12 cellular contexts compared by ENCODE assay signal in the genomic region with DNA sequence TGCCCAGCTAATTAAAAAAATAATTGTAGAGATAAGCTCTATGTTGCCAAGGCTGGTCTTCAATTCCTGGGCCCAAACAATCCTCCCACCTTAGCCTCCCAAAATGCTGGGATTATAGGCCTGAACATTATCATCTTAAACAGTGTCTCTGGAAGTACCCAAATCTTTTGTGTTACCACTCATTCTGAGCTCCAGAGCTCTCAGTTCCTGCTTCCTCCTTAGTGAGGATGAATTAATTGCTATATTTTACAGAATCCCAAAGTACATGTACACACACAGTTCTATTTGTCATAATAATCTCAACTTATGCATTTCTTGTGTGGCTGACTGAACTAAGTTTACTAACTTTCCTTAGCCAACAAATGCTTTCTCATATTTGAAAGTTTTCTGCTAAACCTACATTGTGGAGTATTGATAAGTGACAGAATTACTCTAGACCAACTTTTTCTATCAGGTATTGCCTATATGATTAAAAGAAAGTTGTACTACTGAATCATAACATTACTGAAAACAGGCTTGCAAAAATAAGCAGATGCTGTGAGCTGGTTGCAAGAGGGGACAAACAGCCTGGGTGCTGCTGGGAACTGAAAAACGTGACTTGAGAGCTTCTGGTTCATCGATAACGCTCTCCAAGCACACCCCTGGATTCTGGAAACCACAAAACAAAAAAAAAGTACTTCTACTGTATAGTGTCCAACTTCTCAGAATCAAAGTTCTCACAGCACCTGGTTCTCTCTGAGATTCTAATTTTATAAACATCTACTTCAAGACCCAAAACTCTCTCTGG. TPM values are rescaled to one million over a fixed set of nuclear protein-coding genes. Genes with fewer than 3 reads are reported as not detected.
DNase-seq lines count a peak whose midpoint lies in the region; ATAC-seq and TF ChIP-seq lines count a peak whose summit lies in the region.
"Had no signal": no experiment of that assay in that cellular context is flagged by ENCODE, and none has a peak within 500 bp of the region (broad histone marks: within the 10 kb centered on the region; RNA-seq: fewer than 3 reads in every experiment).

No MANE protein-coding gene starts in this region.

- peak overlapping the region; percentile 52 for H3K27ac ChIP-seq in OCI-LY3 (ENCODE audit: low read length)

- H3K4me1 ChIP-seq in OCI-LY3 (ENCODE audit: low read length): peaks cover 24% of the 10 kb centered on the region

- no peaks in the 10 kb centered on the region for H4K20me1 ChIP-seq in OCI-LY3 (ENCODE audit: insufficient read depth, low read length)

- 0 out of 2 replicates have a peak, but pooled peaks cover 8% of the 10 kb centered on the region for H3K27me3 ChIP-seq in OCI-LY3 (ENCODE audit: low read depth, low read length)

- TF ChIP-seq CTCF in OCI-LY3 (IDR thresholded peaks at IDR 0.05; ENCODE audit: low read depth, low read length): no peak

- ATAC-seq in GM18502 (IDR thresholded peaks at IDR 0.05; ENCODE audit: poor library complexity, unreplicated experiment) (peak; percentile 91), GM19395 (IDR thresholded peaks at IDR 0.05; ENCODE audit: unreplicated experiment) (peak; percentile 87), HG02884 (IDR thresholded peaks at IDR 0.05; ENCODE audit: unreplicated experiment) (peak; percentile 93)

- no peaks in the 10 kb centered on the region for H3K36me3 ChIP-seq in OCI-LY3 (replicated peaks; ENCODE audit: low read depth, low read length)

- no peak overlapping the region for H2AFZ ChIP-seq in OCI-LY3 (ENCODE audit: low read depth, low read length)

- no peak for DNase-seq in mucosa of gallbladder (ENCODE audit: low spot score)
- no peak for DNase-seq in SKM-1 treated with dmso at 0.1 percent for 144 hours (lab: John Stamatoyannopoulos, UW; ENCODE audit: unreplicated experiment)
- DNase-seq in DMS53 treated with DMSO at 0.1 percent for 48 hours (lab: John Stamatoyannopoulos, UW; ENCODE audit: unreplicated experiment): no peak
- DNase-seq in stimulated activated naive CD4-positive, alpha-beta T cell treated with Interleukin-2 at 50 U/mL for 16 hours (lab: John Stamatoyannopoulos, UW): no peak
- DNase-seq: DMS79, Karpas-422, NCI-H774 had no signal

- peak overlapping the region; percentile 36 for H3K4me3 ChIP-seq in OCI-LY3 (ENCODE audit: low read length)
- H3K4me3 ChIP-seq: lung had no signal

- H3K79me2 ChIP-seq in OCI-LY3 (ENCODE audit: low read length): no peaks in the 10 kb centered on the region

- H3K9me3 ChIP-seq in OCI-LY3 (ENCODE audit: insufficient read depth, low read length): no peaks in the 10 kb centered on the region

- peak overlapping the region; percentile 74 for H3K4me2 ChIP-seq in OCI-LY3 (ENCODE audit: low read length)

- no peak overlapping the region for H3K9ac ChIP-seq in OCI-LY3 (ENCODE audit: low read length)

RNA-seq across cellular contexts. Expression of gene VAV3, which starts 15.3 kb away (rescaled TPM):
- 2.4 TPM for total RNA-seq in mucosa of gallbladder
